In the genomic region with DNA sequence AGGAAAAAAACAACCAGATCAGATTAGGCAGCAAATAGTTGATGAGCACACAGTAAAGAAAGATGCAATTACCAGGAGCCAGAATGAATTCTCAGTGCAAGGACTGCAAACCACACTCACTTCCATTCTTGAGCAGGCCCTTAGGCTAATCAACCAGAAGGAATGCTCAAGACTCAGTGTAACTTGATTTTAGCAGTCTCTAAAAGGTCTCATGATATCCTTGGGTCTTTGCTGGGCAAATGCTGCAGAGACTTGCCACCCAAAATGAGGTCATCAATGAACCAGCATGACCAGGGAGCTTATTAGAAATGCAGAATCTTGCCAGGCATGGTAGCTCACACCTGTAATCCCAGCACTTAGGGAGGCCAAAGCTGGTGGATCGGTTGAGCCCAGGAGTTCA, we compare ENCODE assay signal across 26 cellular contexts. TPM values are rescaled to one million over a fixed set of nuclear protein-coding genes. Genes with fewer than 3 reads are reported as not detected.
"Had no signal": no experiment of that assay in that cellular context is flagged by ENCODE, and none has a peak within 500 bp of the region (broad histone marks: within the 10 kb centered on the region; RNA-seq: fewer than 3 reads in every experiment).

No MANE protein-coding gene starts in this region.

- H3K27me3 ChIP-seq: MG63, Peyer's patch had no signal

- H3K4me3 ChIP-seq: MG63, Peyer's patch, SJCRH30 had no signal

- ATAC-seq: activated CD8-positive, alpha-beta memory T cell treated with anti-CD3 and anti-CD28 coated beads, Interleukin-2, amount 10 ng/mL, durations not matched to agents 7 days and 5 days; SK-N-SH treated with all-trans-retinoic acid at 6 μM for 48 hours had no signal

- H3K4me1 ChIP-seq: Peyer's patch, SJCRH30 had no signal

- H3K9me3 ChIP-seq: MG63, Peyer's patch, SJCRH30 had no signal

- H3K36me3 ChIP-seq: MG63, Peyer's patch, SJCRH30 had no signal

- H3K27ac ChIP-seq: KMS-11, Peyer's patch, RWPE1, SJCRH30 had no signal

- DNase-seq: activated B cell treated with CpG ODN at 0.5 μM for 24 hours; activated CD4-positive, alpha-beta T cell treated with anti-CD3 and anti-CD28 coated beads for 1 hour; activated CD4-positive, alpha-beta T cell treated with anti-CD3 and anti-CD28 coated beads, Interleukin-2, amount 10 ng/mL, durations not matched to agents 24 days and 14 days; activated CD4-positive, alpha-beta T cell treated with anti-CD3 and anti-CD28 coated beads, Interleukin-2, amount 50 U/mL, for 48 hours; activated CD8-positive, alpha-beta memory T cell treated with anti-CD3 and anti-CD28 coated beads, Interleukin-2, amount 10 ng/mL, durations not matched to agents 7 days and 5 days; activated effector memory CD4-positive, alpha-beta T cell treated with Interleukin-2 at 50 U/mL for 16 hours; activated naive CD4-positive, alpha-beta T cell; activated T-cell treated with anti-CD3 and anti-CD28 coated beads, Interleukin-2, amount 50 U/mL, for 24 hours; aorta; MG63; NCI-H1105 treated with DMSO at 0.1 percent for 48 hours; NCI-H1436 treated with DMSO at 0.1 percent for 48 hours; NCI-H187; NCI-H2081; NCI-H510A treated with DMSO at 0.1 percent for 48 hours; NCI-H69; NK-92 treated with Interleukin-12 subunit alpha and Interleukin-12 subunit beta, amount 100 ng/mL, for 24 hours; Peyer's patch; Right ventricle myocardium superior; SJCRH30; SW 1271; T-helper 9 cell had no signal

RNA-seq across cellular contexts. Expression of gene FRRS1L, which starts 27.2 kb away (rescaled TPM):
- total RNA-seq: activated B cell treated with CpG ODN at 0.5 μM for 24 hours; activated CD4-positive, alpha-beta T cell treated with anti-CD3 and anti-CD28 coated beads, Interleukin-2, amount 10 ng/mL, durations not matched to agents 24 days and 14 days; activated CD8-positive, alpha-beta memory T cell treated with anti-CD3 and anti-CD28 coated beads, Interleukin-2, amount 10 ng/mL, durations not matched to agents 7 days and 5 days; activated T-helper 1 cell treated with anti-CD3 and anti-CD28 coated beads, Interleukin-12 subunit alpha, Interleukin-12 subunit beta, Interleukin-2, Interleukin-4 antibody, amounts not matched to agents 30 ng/mL and 10 ng/mL and 1 ng/mL, durations not matched to agents 14 hours and 24 hours and 36 hours had no signal
